Comparison of ENCODE assay signal across 8 cellular contexts in the genomic region with DNA sequence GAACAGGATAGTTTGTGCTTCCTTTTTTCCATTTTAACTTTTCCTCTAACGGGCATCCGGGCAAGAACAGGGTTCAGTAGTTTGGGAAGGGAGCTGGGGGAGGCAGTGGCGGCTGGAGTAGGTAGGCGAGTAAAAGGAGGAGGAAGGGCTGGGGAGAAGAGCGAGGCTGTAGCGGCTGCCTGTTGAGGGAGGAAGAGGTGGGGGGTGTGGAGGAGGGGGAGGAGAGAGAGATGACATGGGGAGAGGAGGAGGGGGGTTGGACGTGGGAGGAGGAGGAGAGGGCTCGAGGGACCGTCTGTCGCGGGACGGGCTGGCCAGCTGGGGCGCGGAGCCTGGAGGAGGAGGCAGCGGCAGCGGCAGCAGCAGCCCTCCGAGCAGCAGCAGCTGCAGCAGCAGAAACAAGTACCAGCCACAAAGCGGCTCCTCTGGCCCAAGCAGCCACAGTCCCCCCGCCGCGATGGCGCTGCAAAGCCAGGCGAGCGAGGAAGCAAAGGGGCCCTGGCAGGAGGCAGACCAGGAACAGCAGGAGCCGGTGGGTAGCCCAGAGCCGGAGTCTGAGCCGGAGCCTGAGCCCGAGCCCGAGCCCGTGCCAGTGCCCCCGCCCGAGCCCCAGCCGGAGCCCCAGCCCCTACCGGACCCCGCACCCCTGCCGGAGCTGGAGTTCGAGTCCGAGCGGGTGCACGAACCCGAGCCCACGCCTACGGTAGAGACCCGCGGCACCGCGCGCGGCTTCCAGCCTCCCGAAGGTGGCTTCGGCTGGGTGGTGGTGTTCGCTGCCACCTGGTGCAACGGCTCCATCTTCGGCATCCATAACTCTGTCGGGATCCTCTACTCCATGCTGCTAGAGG. TPM values are rescaled to one million over a fixed set of nuclear protein-coding genes. Genes with fewer than 3 reads are reported as not detected.
DNase-seq lines count a peak whose midpoint lies in the region.

A gene (plus strand): TSS at position 313 of the 848 bp plus-strand sequence. CDS start 145 bp downstream, at position 458.

- H3K9ac ChIP-seq in mucosa of stomach (ENCODE audit: low read length) = peak within 1 kb of the TSS; percentile 53

- no peaks in the 10 kb centered on the region for H3K36me3 Mint-ChIP-seq in activated T-helper 1 cell treated with anti-CD3 and anti-CD28 coated beads, Interleukin-12 subunit alpha, Interleukin-12 subunit beta, Interleukin-2, Interleukin-4 antibody, amounts not matched to agents 30 ng/mL and 10 ng/mL and 1 ng/mL, durations not matched to agents 14 hours and 24 hours and 36 hours (ENCODE audit: low read depth)

- no peaks in the 10 kb centered on the region for H3K9me3 ChIP-seq in mucosa of stomach (ENCODE audit: control insufficient read depth, low read length)

- H3K27ac Mint-ChIP-seq in activated T-helper 1 cell treated with anti-CD3 and anti-CD28 coated beads, Interleukin-12 subunit alpha, Interleukin-12 subunit beta, Interleukin-2, Interleukin-4 antibody, amounts not matched to agents 30 ng/mL and 10 ng/mL and 1 ng/mL, durations not matched to agents 14 hours and 24 hours and 36 hours = no peak within 1 kb of the TSS

- no peaks in the 10 kb centered on the region for H3K27me3 ChIP-seq in mucosa of stomach (ENCODE audit: control insufficient read depth, insufficient read depth, low read length)

- peaks cover 28% of the 10 kb centered on the region for H3K27me3 Mint-ChIP-seq in activated T-helper 1 cell treated with anti-CD3 and anti-CD28 coated beads, Interleukin-12 subunit alpha, Interleukin-12 subunit beta, Interleukin-2, Interleukin-4 antibody, amounts not matched to agents 30 ng/mL and 10 ng/mL and 1 ng/mL, durations not matched to agents 14 hours and 24 hours and 36 hours (ENCODE audit: insufficient read depth)

- DNase-seq in activated T-cell treated with anti-CD3 and anti-CD28 coated beads for 1 hour (ENCODE audit: low read depth) (peak; percentile 3), activated T-cell treated with anti-CD3 and anti-CD28 coated beads for 4 hours (no peak), NCI-H524 (lab: John Stamatoyannopoulos, UW) (peak; percentile 92 to 93), fibroblast of gingiva (ENCODE audit: low read depth) (peak; percentile 91), substantia nigra (lab: John Stamatoyannopoulos, UW) (peak; percentile 3 to 79 (median 51)), OCI-M2 (lab: John Stamatoyannopoulos, UW; ENCODE audit: unreplicated experiment) (no peak)
- DNase-seq in activated T-helper 1 cell treated with anti-CD3 and anti-CD28 coated beads, Interleukin-12 subunit alpha, Interleukin-12 subunit beta, Interleukin-2, Interleukin-4 antibody, amounts not matched to agents 30 ng/mL and 10 ng/mL and 1 ng/mL, durations not matched to agents 14 hours and 24 hours and 36 hours (ENCODE audit: low spot score) = no peak

- peak within 1 kb of the TSS; percentile 83 for H3K27ac ChIP-seq in substantia nigra (ENCODE audit: low read depth, low read length, poor library complexity, severe bottlenecking)

- peak within 1 kb of the TSS; percentile 70 for H3K4me3 Mint-ChIP-seq in activated T-helper 1 cell treated with anti-CD3 and anti-CD28 coated beads, Interleukin-12 subunit alpha, Interleukin-12 subunit beta, Interleukin-2, Interleukin-4 antibody, amounts not matched to agents 30 ng/mL and 10 ng/mL and 1 ng/mL, durations not matched to agents 14 hours and 24 hours and 36 hours

- no peaks in the 10 kb centered on the region for H3K9me3 Mint-ChIP-seq in activated T-helper 1 cell treated with anti-CD3 and anti-CD28 coated beads, Interleukin-12 subunit alpha, Interleukin-12 subunit beta, Interleukin-2, Interleukin-4 antibody, amounts not matched to agents 30 ng/mL and 10 ng/mL and 1 ng/mL, durations not matched to agents 14 hours and 24 hours and 36 hours

- no peaks in the 10 kb centered on the region for H3K4me1 ChIP-seq in mucosa of stomach (ENCODE audit: control insufficient read depth, insufficient read depth, low read length)

- H3K4me3 ChIP-seq in mucosa of stomach (ENCODE audit: low read length) = no peak within 1 kb of the TSS

- intact Hi-C loops in activated T-helper 1 cell treated with anti-CD3 and anti-CD28 coated beads, Interleukin-12 subunit alpha, Interleukin-12 subunit beta, Interleukin-2, Interleukin-4 antibody, amounts not matched to agents 30 ng/mL and 10 ng/mL and 1 ng/mL, durations not matched to agents 14 hours and 24 hours and 36 hours (cut with micrococcal nuclease) = no loop called here

- peaks cover 4% of the 10 kb centered on the region for H3K4me1 Mint-ChIP-seq in activated T-helper 1 cell treated with anti-CD3 and anti-CD28 coated beads, Interleukin-12 subunit alpha, Interleukin-12 subunit beta, Interleukin-2, Interleukin-4 antibody, amounts not matched to agents 30 ng/mL and 10 ng/mL and 1 ng/mL, durations not matched to agents 14 hours and 24 hours and 36 hours (ENCODE audit: low read depth)

- H3K36me3 ChIP-seq in mucosa of stomach (ENCODE audit: control insufficient read depth, insufficient read depth, low read length) = no peaks in the 10 kb centered on the region

RNA-seq across cellular contexts. Expression of the gene that starts here (rescaled TPM):
- 0.08 and 0.20 TPM in 2 replicates for total RNA-seq in activated T-helper 1 cell treated with anti-CD3 and anti-CD28 coated beads, Interleukin-12 subunit alpha, Interleukin-12 subunit beta, Interleukin-2, Interleukin-4 antibody, amounts not matched to agents 30 ng/mL and 10 ng/mL and 1 ng/mL, durations not matched to agents 14 hours and 24 hours and 36 hours

Comparison
In these comparisons a context has a peak if more than half of its experiments do, and no peak if none do; other contexts are left out.
1. DNase-seq: peak in activated T-cell treated with anti-CD3 and anti-CD28 coated beads for 1 hour (single experiment), NCI-H524 (2 of 2), fibroblast of gingiva (single experiment) and substantia nigra (49 of 49); none in activated T-cell treated with anti-CD3 and anti-CD28 coated beads for 4 hours (single experiment), activated T-helper 1 cell treated with anti-CD3 and anti-CD28 coated beads, Interleukin-12 subunit alpha, Interleukin-12 subunit beta, Interleukin-2, Interleukin-4 antibody, amounts not matched to agents 30 ng/mL and 10 ng/mL and 1 ng/mL, durations not matched to agents 14 hours and 24 hours and 36 hours (single experiment) and OCI-M2 (single experiment).